Comparison of ENCODE assay signal across 1 cellular context in the genomic region with DNA sequence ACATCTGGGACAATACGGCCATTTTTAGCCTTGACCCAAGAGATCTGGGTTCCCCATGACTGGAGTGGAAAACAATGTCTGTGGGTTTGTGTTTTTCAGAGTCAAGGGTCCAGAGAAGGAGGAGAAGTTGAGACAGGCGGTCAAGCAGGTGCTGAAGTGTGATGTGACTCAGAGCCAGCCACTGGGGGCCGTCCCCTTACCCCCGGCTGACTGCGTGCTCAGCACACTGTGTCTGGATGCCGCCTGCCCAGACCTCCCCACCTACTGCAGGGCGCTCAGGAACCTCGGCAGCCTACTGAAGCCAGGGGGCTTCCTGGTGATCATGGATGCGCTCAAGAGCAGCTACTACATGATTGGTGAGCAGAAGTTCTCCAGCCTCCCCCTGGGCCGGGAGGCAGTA.
TF ChIP-seq lines count a peak whose summit lies in the region.

No MANE protein-coding gene starts in this region.

TF ChIP-seq in IMR-90, 13 proteins besides CTCF, POLR2A, EP300 and RAD21 (continued from another document):
- TF ChIP-seq, protein P1, sequence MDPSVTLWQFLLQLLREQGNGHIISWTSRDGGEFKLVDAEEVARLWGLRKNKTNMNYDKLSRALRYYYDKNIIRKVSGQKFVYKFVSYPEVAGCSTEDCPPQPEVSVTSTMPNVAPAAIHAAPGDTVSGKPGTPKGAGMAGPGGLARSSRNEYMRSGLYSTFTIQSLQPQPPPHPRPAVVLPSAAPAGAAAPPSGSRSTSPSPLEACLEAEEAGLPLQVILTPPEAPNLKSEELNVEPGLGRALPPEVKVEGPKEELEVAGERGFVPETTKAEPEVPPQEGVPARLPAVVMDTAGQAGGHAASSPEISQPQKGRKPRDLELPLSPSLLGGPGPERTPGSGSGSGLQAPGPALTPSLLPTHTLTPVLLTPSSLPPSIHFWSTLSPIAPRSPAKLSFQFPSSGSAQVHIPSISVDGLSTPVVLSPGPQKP (IDR thresholded peaks at IDR 0.05; ENCODE audit: borderline replicate concordance, low read depth, low read length) = no peak
- TF ChIP-seq CEBPB (IDR thresholded peaks at IDR 0.05; ENCODE audit: low read depth, low read length) = no peak
TF ChIP-seq in IMR-90: peak in this region for 0.
